ENCODE assay signal across 1 cellular context in the genomic region with DNA sequence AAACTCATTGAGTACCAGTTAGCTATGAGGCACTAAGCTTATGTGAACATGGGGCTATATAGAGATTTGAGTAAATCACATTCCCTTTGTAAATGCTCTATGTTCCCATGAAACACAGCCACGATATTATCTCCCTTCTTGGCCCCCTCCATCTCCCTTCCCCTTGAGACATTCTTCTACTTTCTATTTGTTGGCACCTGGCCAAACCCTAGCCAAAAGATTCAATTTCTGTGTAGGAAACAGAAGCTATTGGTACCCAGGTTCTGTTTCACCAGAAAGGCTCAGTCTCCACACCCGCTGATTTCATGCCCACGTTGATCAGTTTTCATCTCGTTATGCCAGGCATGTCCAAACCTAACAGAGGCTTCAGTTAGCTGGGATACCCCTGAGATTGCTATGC.
A peak's percentile ranks its signal among the peaks of the same experiment; 100 is the strongest.
TF ChIP-seq lines count a peak whose summit lies in the region.

No MANE protein-coding gene starts in this region.

TF ChIP-seq in HepG2, 621 proteins besides CTCF, POLR2A, EP300 and RAD21:
- TF ChIP-seq, protein P1, sequence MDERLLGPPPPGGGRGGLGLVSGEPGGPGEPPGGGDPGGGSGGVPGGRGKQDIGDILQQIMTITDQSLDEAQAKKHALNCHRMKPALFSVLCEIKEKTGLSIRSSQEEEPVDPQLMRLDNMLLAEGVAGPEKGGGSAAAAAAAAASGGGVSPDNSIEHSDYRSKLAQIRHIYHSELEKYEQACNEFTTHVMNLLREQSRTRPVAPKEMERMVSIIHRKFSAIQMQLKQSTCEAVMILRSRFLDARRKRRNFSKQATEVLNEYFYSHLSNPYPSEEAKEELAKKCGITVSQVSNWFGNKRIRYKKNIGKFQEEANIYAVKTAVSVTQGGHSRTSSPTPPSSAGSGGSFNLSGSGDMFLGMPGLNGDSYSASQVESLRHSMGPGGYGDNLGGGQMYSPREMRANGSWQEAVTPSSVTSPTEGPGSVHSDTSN (CRISPR knock-in tag; IDR thresholded peaks at IDR 0.05) = no peak
- TF ChIP-seq LCORL (IDR thresholded peaks at IDR 0.05) (peak; percentile 91), LCORL (CRISPR knock-in tag; IDR thresholded peaks at IDR 0.05) (no peak)
